12 cellular contexts compared by ENCODE assay signal in the genomic region with DNA sequence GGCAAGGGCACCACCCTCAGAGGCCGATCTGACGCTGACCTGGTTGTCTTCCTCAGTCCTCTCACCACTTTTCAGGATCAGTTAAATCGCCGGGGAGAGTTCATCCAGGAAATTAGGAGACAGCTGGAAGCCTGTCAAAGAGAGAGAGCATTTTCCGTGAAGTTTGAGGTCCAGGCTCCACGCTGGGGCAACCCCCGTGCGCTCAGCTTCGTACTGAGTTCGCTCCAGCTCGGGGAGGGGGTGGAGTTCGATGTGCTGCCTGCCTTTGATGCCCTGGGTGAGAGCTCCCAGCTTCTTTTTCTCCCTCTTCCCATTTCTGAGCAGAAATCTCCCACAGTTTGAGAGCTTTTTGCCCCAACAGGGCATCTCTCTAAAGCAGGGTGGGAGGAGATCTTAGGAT. TPM values are rescaled to one million over a fixed set of nuclear protein-coding genes. Genes with fewer than 3 reads are reported as not detected.
DNase-seq lines count a peak whose midpoint lies in the region; ATAC-seq, FAIRE-seq and TF ChIP-seq lines count a peak whose summit lies in the region.
"Had no signal": no experiment of that assay in that cellular context is flagged by ENCODE, and none has a peak within 500 bp of the region (broad histone marks: within the 10 kb centered on the region; RNA-seq: fewer than 3 reads in every experiment).

No MANE protein-coding gene starts in this region.

- no peak for TF ChIP-seq POLR2A in ovary (IDR thresholded peaks at IDR 0.05)

- H3K27me3 Mint-ChIP-seq in activated CD8-positive, alpha-beta T cell treated with anti-CD3 and anti-CD28 coated beads, Interleukin-2, amount 10 ng/mL, durations not matched to agents 7 days and 5 days (ENCODE audit: low read depth) = no peaks in the 10 kb centered on the region
- no peaks in the 10 kb centered on the region for H3K27me3 Mint-ChIP-seq in stimulated activated naive CD8-positive, alpha-beta T cell treated with anti-CD3 and anti-CD28 coated beads, Interleukin-15, Interleukin-2, amounts not matched to agents 100 ng/mL and 50 ng/mL, for 24 hours

- peaks cover 20% of the 10 kb centered on the region for H3F3A ChIP-seq in MM.1S (ENCODE audit: insufficient read depth, low read length)

- DNase-seq in MM.1S = no peak
- DNase-seq in activated CD8-positive, alpha-beta T cell treated with anti-CD3 and anti-CD28 coated beads, Interleukin-2, amount 10 ng/mL, durations not matched to agents 7 days and 5 days = no peak
- peak; percentile 80 for DNase-seq in kidney
- no peak for DNase-seq in ovary
- DNase-seq in hypothalamus (lab: John Stamatoyannopoulos, UW) = no peak
- DNase-seq: kidney glomerular epithelial cell, NCI-H2171 had no signal

- H3K9ac ChIP-seq in MM.1S (ENCODE audit: low read length) (no peak overlapping the region), kidney (ENCODE audit: low read length in 2 of 2) (no peak overlapping the region)

- H3K9me3 ChIP-seq in MM.1S (replicated peaks; ENCODE audit: insufficient read depth, low read length) (no peaks in the 10 kb centered on the region), kidney (ENCODE audit: control insufficient read depth in 1 of 2, low read length in 2 of 2) (peaks cover 0 to 10% of the 10 kb centered on the region in 2 donors), ovary (peaks cover 0 to 4% of the 10 kb centered on the region in 2 donors)
- H3K9me3 ChIP-seq: SJSA1 had no signal

- H3K9me3 Mint-ChIP-seq in activated CD8-positive, alpha-beta T cell treated with anti-CD3 and anti-CD28 coated beads, Interleukin-2, amount 10 ng/mL, durations not matched to agents 7 days and 5 days (ENCODE audit: insufficient read depth) = peaks cover 19% of the 10 kb centered on the region
- H3K9me3 Mint-ChIP-seq in stimulated activated naive CD8-positive, alpha-beta T cell treated with anti-CD3 and anti-CD28 coated beads, Interleukin-15, Interleukin-2, amounts not matched to agents 100 ng/mL and 50 ng/mL, for 24 hours = peaks cover 13% of the 10 kb centered on the region

- H3K36me3 Mint-ChIP-seq in activated CD8-positive, alpha-beta T cell treated with anti-CD3 and anti-CD28 coated beads, Interleukin-2, amount 10 ng/mL, durations not matched to agents 7 days and 5 days (ENCODE audit: low read depth) = peaks cover 68% of the 10 kb centered on the region
- peaks cover 29% of the 10 kb centered on the region for H3K36me3 Mint-ChIP-seq in stimulated activated naive CD8-positive, alpha-beta T cell treated with anti-CD3 and anti-CD28 coated beads, Interleukin-15, Interleukin-2, amounts not matched to agents 100 ng/mL and 50 ng/mL, for 24 hours (ENCODE audit: low read depth)

- no peaks in the 10 kb centered on the region for H4K20me1 ChIP-seq in MM.1S (ENCODE audit: insufficient read depth, low read length)

- POLR2A ChIA-PET in activated CD8-positive, alpha-beta T cell treated with anti-CD3 and anti-CD28 coated beads, Interleukin-2, amount 10 ng/mL, durations not matched to agents 7 days and 5 days (lab: Charles Lee) = interaction anchor here (3.1 to 7.4 kb wide), 3 partner anchors 9 to 70 kb away, joined by 15 to 104 read pairs (median 74); a partner anchor contains a TSS

- intact Hi-C loops in kidney (cut with DNase I) = no loop called here
- intact Hi-C loops in ovary (cut with DNase I) = no loop called here

- CTCF ChIA-PET in activated CD8-positive, alpha-beta T cell treated with anti-CD3 and anti-CD28 coated beads, Interleukin-2, amount 10 ng/mL, durations not matched to agents 7 days and 5 days (lab: Charles Lee) = interaction anchor here (0.8 to 2.0 kb wide), 2 partner anchors 16 to 85 kb away, joined by 4 to 9 read pairs; no protein-coding TSS in a partner anchor

- no peaks in the 10 kb centered on the region for H3K9me2 ChIP-seq in MM.1S (replicated peaks; ENCODE audit: insufficient read depth, low read length)

- H3K27ac ChIP-seq in MM.1S (ENCODE audit: low read length) = peak overlapping the region; percentile 91; the same call in 1 of the 2 replicates
- H3K27ac ChIP-seq in kidney (ENCODE audit: low read depth in 2 of 2, low read length in 2 of 2) = no peak overlapping the region
- no peak overlapping the region for H3K27ac ChIP-seq in ovary
- H3K27ac ChIP-seq: SJSA1 had no signal

- no peak for ATAC-seq in activated CD8-positive, alpha-beta T cell treated with anti-CD3 and anti-CD28 coated beads, Interleukin-2, amount 10 ng/mL, durations not matched to agents 7 days and 5 days
- ATAC-seq in GM19035 (IDR thresholded peaks at IDR 0.05; ENCODE audit: unreplicated experiment) = no peak

- no peak for FAIRE-seq in kidney (lab: Jason Lieb, UNC)
- FAIRE-seq: endothelial cell of umbilical vein had no signal

- no peaks in the 10 kb centered on the region for H3K36me3 ChIP-seq in MM.1S (replicated peaks; ENCODE audit: insufficient read depth, low read length)
- peaks cover 0 to 3% of the 10 kb centered on the region in 2 donors for H3K36me3 ChIP-seq in kidney (ENCODE audit: control insufficient read depth in 1 of 2, insufficient read depth in 2 of 2, low read length in 2 of 2)
- no peaks in the 10 kb centered on the region for H3K36me3 ChIP-seq in ovary
- H3K36me3 ChIP-seq: SJSA1 had no signal

- peak overlapping the region; percentile 83 for H3K4me2 ChIP-seq in MM.1S (ENCODE audit: low read depth, low read length)

- H2AFZ ChIP-seq in MM.1S (ENCODE audit: low read length) = no peak overlapping the region

- TF ChIP-seq EP300 in ovary (IDR thresholded peaks at IDR 0.05) = no peak

- peaks cover 62% of the 10 kb centered on the region for H3K4me1 Mint-ChIP-seq in activated CD8-positive, alpha-beta T cell treated with anti-CD3 and anti-CD28 coated beads, Interleukin-2, amount 10 ng/mL, durations not matched to agents 7 days and 5 days (ENCODE audit: low read depth)
- peaks cover 71% of the 10 kb centered on the region for H3K4me1 Mint-ChIP-seq in stimulated activated naive CD8-positive, alpha-beta T cell treated with anti-CD3 and anti-CD28 coated beads, Interleukin-15, Interleukin-2, amounts not matched to agents 100 ng/mL and 50 ng/mL, for 24 hours (ENCODE audit: low read depth)

- 71 to 85% (median 82%) methylated on average over 12 of the region's 12 CpGs for WGBS in ovary, 3 donors

- H3K27me3 ChIP-seq in MM.1S (replicated peaks; ENCODE audit: insufficient read depth, low read length) (no peaks in the 10 kb centered on the region), ovary (no peaks in the 10 kb centered on the region)
- H3K27me3 ChIP-seq: SJSA1 had no signal

- TF ChIP-seq CTCF in MM.1S (IDR thresholded peaks at IDR 0.05; ENCODE audit: low read length) (no peak), kidney (IDR thresholded peaks at IDR 0.05; ENCODE audit: borderline replicate concordance, extremely low read depth, insufficient read depth) (no peak), ovary (IDR thresholded peaks at IDR 0.05) (no peak)

- H3K27ac Mint-ChIP-seq in activated CD8-positive, alpha-beta T cell treated with anti-CD3 and anti-CD28 coated beads, Interleukin-2, amount 10 ng/mL, durations not matched to agents 7 days and 5 days = peak overlapping the region; percentile 95
- H3K27ac Mint-ChIP-seq in stimulated activated naive CD8-positive, alpha-beta T cell treated with anti-CD3 and anti-CD28 coated beads, Interleukin-15, Interleukin-2, amounts not matched to agents 100 ng/mL and 50 ng/mL, for 24 hours = peak overlapping the region; percentile 67

- peak overlapping the region; percentile 69 for H3K4me3 ChIP-seq in MM.1S (ENCODE audit: low read length)
- peak overlapping the region; percentile 74 to 80 for H3K4me3 ChIP-seq in kidney (ENCODE audit: low read length in 2 of 2)
- H3K4me3 ChIP-seq in ovary = no peak overlapping the region
- H3K4me3 ChIP-seq: SJSA1 had no signal

- peaks cover 22% of the 10 kb centered on the region for H3K4me1 ChIP-seq in MM.1S (ENCODE audit: low read length)
- peaks cover 15 to 19% of the 10 kb centered on the region in 2 donors for H3K4me1 ChIP-seq in kidney (ENCODE audit: control insufficient read depth in 1 of 2, insufficient read depth in 1 of 2, low read depth in 1 of 2, low read length in 2 of 2)
- peaks cover 4% of the 10 kb centered on the region for H3K4me1 ChIP-seq in ovary (ENCODE audit: insufficient read depth)
- H3K4me1 ChIP-seq: SJSA1 had no signal

- H3K4me3 Mint-ChIP-seq in activated CD8-positive, alpha-beta T cell treated with anti-CD3 and anti-CD28 coated beads, Interleukin-2, amount 10 ng/mL, durations not matched to agents 7 days and 5 days = peak overlapping the region; percentile 95
- peak overlapping the region; percentile 98 for H3K4me3 Mint-ChIP-seq in stimulated activated naive CD8-positive, alpha-beta T cell treated with anti-CD3 and anti-CD28 coated beads, Interleukin-15, Interleukin-2, amounts not matched to agents 100 ng/mL and 50 ng/mL, for 24 hours

- H3K79me2 ChIP-seq in MM.1S (ENCODE audit: low read length) = peaks cover 16% of the 10 kb centered on the region

RNA-seq across cellular contexts. Expression of a gene that starts 1.8 kb away (rescaled TPM):
- total RNA-seq in activated CD8-positive, alpha-beta T cell treated with anti-CD3 and anti-CD28 coated beads, Interleukin-2, amount 10 ng/mL, durations not matched to agents 7 days and 5 days = 100 to 1,000 TPM; 143 to 146 TPM
- total RNA-seq in kidney = 17.5 TPM
- polyA plus RNA-seq in kidney (ENCODE audit: insufficient read depth, low read depth, low replicate concordance) = 27.2 TPM
- 10 to 100 TPM in 2 of 7 donors, 1 to 10 TPM in 5; 5.2 to 14.8 (median 7.5) TPM for total RNA-seq in ovary
- polyA plus RNA-seq in ovary = 10 to 100 TPM; 12.1 to 47.5 TPM
- total RNA-seq: G401, SJSA1 had no signal

RNA-seq across cellular contexts. Expression of a gene that starts 29.7 kb away (rescaled TPM):
- total RNA-seq in activated CD8-positive, alpha-beta T cell treated with anti-CD3 and anti-CD28 coated beads, Interleukin-2, amount 10 ng/mL, durations not matched to agents 7 days and 5 days = 100 to 1,000 TPM; 199 to 202 TPM
- total RNA-seq in kidney (15.6 TPM), ovary (10 to 100 TPM in 2 of 7 donors, 1 to 10 TPM in 5; 2.3 to 12.6 (median 7.6) TPM)
- polyA plus RNA-seq in kidney (ENCODE audit: insufficient read depth, low read depth, low replicate concordance) (2.5 TPM), ovary (10 to 100 TPM in 1 of 2 donors, 1 to 10 TPM in 1; 8.1 to 26.2 TPM)

Comparison
In these comparisons a context has a peak if more than half of its experiments do, and no peak if none do; other contexts are left out.
1. RNA of a gene that starts 29.7 kb away (total RNA-seq): 199 to 202 TPM in activated CD8-positive, alpha-beta T cell treated with anti-CD3 and anti-CD28 coated beads, Interleukin-2, amount 10 ng/mL, durations not matched to agents 7 days and 5 days; 15.6 TPM in kidney (single experiment) and 2.3 to 12.6 TPM in ovary; every median in the first group is over 10 times any median in the second.